Comparison of ENCODE assay signal across 1 cellular context in the genomic region with DNA sequence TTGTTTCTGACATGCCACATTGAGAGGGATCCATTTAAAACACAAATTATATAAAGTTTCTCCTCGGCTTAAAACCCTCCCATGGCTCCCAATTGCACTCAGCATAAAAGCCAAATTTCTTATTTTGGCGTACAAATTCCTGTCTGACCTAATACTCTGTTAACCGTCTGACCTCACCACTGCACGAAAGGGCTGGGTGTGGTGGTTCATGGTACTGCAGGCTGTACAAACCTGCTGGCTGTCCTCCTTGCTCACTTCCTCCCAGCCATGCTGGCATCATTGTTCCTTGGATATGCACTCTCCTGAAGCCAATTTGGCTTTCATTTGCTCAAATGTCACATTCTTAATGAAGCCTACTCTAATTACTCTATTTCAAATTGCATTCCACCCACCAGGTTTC.
TF ChIP-seq lines count a peak whose summit lies in the region.

No MANE protein-coding gene starts in this region.

TF ChIP-seq in H1, 55 proteins besides CTCF, POLR2A, EP300 and RAD21:
- peak; percentile 40; the same call in 1 of the 2 replicates for TF ChIP-seq CREB1 (IDR thresholded peaks at IDR 0.05)
- no peak for TF ChIP-seq RXRA (IDR thresholded peaks at IDR 0.05; ENCODE audit: insufficient read depth, low read depth, low read length)
- no peak for TF ChIP-seq GTF2F1 (IDR thresholded peaks at IDR 0.05; ENCODE audit: borderline replicate concordance, low read depth, low read length)
- TF ChIP-seq, protein P1, sequence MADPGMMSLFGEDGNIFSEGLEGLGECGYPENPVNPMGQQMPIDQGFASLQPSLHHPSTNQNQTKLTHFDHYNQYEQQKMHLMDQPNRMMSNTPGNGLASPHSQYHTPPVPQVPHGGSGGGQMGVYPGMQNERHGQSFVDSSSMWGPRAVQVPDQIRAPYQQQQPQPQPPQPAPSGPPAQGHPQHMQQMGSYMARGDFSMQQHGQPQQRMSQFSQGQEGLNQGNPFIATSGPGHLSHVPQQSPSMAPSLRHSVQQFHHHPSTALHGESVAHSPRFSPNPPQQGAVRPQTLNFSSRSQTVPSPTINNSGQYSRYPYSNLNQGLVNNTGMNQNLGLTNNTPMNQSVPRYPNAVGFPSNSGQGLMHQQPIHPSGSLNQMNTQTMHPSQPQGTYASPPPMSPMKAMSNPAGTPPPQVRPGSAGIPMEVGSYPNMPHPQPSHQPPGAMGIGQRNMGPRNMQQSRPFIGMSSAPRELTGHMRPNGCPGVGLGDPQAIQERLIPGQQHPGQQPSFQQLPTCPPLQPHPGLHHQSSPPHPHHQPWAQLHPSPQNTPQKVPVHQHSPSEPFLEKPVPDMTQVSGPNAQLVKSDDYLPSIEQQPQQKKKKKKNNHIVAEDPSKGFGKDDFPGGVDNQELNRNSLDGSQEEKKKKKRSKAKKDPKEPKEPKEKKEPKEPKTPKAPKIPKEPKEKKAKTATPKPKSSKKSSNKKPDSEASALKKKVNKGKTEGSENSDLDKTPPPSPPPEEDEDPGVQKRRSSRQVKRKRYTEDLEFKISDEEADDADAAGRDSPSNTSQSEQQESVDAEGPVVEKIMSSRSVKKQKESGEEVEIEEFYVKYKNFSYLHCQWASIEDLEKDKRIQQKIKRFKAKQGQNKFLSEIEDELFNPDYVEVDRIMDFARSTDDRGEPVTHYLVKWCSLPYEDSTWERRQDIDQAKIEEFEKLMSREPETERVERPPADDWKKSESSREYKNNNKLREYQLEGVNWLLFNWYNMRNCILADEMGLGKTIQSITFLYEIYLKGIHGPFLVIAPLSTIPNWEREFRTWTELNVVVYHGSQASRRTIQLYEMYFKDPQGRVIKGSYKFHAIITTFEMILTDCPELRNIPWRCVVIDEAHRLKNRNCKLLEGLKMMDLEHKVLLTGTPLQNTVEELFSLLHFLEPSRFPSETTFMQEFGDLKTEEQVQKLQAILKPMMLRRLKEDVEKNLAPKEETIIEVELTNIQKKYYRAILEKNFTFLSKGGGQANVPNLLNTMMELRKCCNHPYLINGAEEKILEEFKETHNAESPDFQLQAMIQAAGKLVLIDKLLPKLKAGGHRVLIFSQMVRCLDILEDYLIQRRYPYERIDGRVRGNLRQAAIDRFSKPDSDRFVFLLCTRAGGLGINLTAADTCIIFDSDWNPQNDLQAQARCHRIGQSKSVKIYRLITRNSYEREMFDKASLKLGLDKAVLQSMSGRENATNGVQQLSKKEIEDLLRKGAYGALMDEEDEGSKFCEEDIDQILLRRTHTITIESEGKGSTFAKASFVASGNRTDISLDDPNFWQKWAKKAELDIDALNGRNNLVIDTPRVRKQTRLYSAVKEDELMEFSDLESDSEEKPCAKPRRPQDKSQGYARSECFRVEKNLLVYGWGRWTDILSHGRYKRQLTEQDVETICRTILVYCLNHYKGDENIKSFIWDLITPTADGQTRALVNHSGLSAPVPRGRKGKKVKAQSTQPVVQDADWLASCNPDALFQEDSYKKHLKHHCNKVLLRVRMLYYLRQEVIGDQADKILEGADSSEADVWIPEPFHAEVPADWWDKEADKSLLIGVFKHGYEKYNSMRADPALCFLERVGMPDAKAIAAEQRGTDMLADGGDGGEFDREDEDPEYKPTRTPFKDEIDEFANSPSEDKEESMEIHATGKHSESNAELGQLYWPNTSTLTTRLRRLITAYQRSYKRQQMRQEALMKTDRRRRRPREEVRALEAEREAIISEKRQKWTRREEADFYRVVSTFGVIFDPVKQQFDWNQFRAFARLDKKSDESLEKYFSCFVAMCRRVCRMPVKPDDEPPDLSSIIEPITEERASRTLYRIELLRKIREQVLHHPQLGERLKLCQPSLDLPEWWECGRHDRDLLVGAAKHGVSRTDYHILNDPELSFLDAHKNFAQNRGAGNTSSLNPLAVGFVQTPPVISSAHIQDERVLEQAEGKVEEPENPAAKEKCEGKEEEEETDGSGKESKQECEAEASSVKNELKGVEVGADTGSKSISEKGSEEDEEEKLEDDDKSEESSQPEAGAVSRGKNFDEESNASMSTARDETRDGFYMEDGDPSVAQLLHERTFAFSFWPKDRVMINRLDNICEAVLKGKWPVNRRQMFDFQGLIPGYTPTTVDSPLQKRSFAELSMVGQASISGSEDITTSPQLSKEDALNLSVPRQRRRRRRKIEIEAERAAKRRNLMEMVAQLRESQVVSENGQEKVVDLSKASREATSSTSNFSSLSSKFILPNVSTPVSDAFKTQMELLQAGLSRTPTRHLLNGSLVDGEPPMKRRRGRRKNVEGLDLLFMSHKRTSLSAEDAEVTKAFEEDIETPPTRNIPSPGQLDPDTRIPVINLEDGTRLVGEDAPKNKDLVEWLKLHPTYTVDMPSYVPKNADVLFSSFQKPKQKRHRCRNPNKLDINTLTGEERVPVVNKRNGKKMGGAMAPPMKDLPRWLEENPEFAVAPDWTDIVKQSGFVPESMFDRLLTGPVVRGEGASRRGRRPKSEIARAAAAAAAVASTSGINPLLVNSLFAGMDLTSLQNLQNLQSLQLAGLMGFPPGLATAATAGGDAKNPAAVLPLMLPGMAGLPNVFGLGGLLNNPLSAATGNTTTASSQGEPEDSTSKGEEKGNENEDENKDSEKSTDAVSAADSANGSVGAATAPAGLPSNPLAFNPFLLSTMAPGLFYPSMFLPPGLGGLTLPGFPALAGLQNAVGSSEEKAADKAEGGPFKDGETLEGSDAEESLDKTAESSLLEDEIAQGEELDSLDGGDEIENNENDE (IDR thresholded peaks at IDR 0.05; ENCODE audit: insufficient replicate concordance, low read length) = no peak
- no peak for TF ChIP-seq TEAD4 (IDR thresholded peaks at IDR 0.05; ENCODE audit: low read depth, low read length)
